Comparison of ENCODE assay signal across 8 cellular contexts in the genomic region with DNA sequence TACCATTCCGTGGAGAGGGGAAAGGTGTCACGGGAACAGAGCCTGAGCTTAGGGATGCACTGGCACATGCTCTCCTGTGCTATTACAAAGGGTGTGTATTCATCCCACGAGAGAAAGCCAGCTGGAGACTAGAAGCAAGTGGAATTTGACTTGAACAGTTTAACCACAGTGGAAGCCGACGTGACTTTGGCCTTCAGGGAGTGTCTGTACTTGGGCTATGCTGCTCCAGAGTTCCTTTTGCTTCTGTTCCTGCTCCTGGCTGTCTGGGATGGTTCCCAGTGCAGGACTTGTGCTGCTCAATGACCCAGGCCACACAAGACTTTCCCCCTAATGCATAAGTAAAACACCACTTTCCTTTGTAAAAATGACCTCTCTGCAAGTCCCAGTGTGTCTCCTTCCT.
"Had no signal": no experiment of that assay in that cellular context is flagged by ENCODE, and none has a peak within 500 bp of the region (broad histone marks: within the 10 kb centered on the region; RNA-seq: fewer than 3 reads in every experiment).

No MANE protein-coding gene starts in this region.

- ATAC-seq: GM23338, HepG2, K562 had no signal

- DNase-seq: H9, HCEC 1CT had no signal

- FAIRE-seq: H1, H54, HepG2, K562 had no signal

- H3K27ac ChIP-seq: HL-60 had no signal

- H3K4me3 ChIP-seq: GM23338, K562 had no signal
